Comparison of ENCODE assay signal across 27 cellular contexts in genomic region chr6:68994561-68994960, GRCh38.
A peak's percentile ranks its signal among the peaks of the same experiment; 100 is the strongest.
DNase-seq lines count a peak whose midpoint lies in the region; FAIRE-seq and TF ChIP-seq lines count a peak whose summit lies in the region.
"Had no signal": no experiment of that assay in that cellular context is flagged by ENCODE, and none has a peak within 500 bp of the region (broad histone marks: within the 10 kb centered on the region; RNA-seq: fewer than 3 reads in every experiment).

No MANE protein-coding gene starts in this region.

- H3K4me3 ChIP-seq in astrocyte of the cerebellum (ENCODE audit: low read depth, low read length), result no peak overlapping the region
- H3K4me3 ChIP-seq: MG63, SJCRH30 had no signal

- no peak for TF ChIP-seq CTCF in astrocyte of the cerebellum (IDR thresholded peaks at IDR 0.05; ENCODE audit: low read depth, low read length, missing control alignments)

- no peak for TF ChIP-seq POLR2A in H54 (IDR thresholded peaks at IDR 0.05; ENCODE audit: low read depth, low read length)

- in situ Hi-C loops in astrocyte of the cerebellum (cut with HindIII; ENCODE audit: low sequenced_read_pairs), result no loop called here
- in situ Hi-C loops in KBM-7 (cut with MboI; ENCODE audit: low pct_unique_long_range_greater_than_20kb, low sequenced_read_pairs), result no loop called here

- peak; percentile 13 for DNase-seq in astrocyte of the cerebellum (ENCODE audit: low read depth)
- peak; percentile 15 for DNase-seq in iris pigment epithelial cell (ENCODE audit: low read depth)
- no peak for DNase-seq in NCI-H146 treated with DMSO at 0.1 percent for 48 hours (lab: John Stamatoyannopoulos, UW; ENCODE audit: unreplicated experiment)
- no peak for DNase-seq in KBM-7
- DNase-seq in H54 (ENCODE audit: insufficient read length, low spot score), result no peak
- no peak for DNase-seq in LoVo (ENCODE audit: low spot score)
- DNase-seq: CD8-positive, alpha-beta T cell; DMS 273 treated with DMSO at 0.1 percent for 48 hours; DMS79; EL; GDM1; GOT3; HCEC 1CT; Kasumi-1; MG63; NCI-H1105 treated with DMSO at 0.1 percent for 48 hours; NCI-H146; NCI-H2029; NCI-H446; NCI-H524 treated with DMSO at 0.1 percent for 48 hours; NCI-H82; NK-92 treated with Interleukin-12 subunit alpha and Interleukin-12 subunit beta, amount 100 ng/mL, for 24 hours; PC-3; SJCRH30 had no signal

- FAIRE-seq in colon (lab: Jason Lieb, UNC) (peak; percentile 28), H54 (lab: Jason Lieb, UNC) (no peak)
- FAIRE-seq: GM12891, HepG2 had no signal

Comparison
In these comparisons a context has a peak if more than half of its experiments do, and no peak if none do; other contexts are left out.
1. DNase-seq: peak in astrocyte of the cerebellum (single experiment) and iris pigment epithelial cell (single experiment); none in NCI-H146 treated with DMSO at 0.1 percent for 48 hours (single experiment), KBM-7 (single experiment), H54 (single experiment) and LoVo (single experiment).